Comparison of ENCODE assay signal across 19 cellular contexts in the genomic region with DNA sequence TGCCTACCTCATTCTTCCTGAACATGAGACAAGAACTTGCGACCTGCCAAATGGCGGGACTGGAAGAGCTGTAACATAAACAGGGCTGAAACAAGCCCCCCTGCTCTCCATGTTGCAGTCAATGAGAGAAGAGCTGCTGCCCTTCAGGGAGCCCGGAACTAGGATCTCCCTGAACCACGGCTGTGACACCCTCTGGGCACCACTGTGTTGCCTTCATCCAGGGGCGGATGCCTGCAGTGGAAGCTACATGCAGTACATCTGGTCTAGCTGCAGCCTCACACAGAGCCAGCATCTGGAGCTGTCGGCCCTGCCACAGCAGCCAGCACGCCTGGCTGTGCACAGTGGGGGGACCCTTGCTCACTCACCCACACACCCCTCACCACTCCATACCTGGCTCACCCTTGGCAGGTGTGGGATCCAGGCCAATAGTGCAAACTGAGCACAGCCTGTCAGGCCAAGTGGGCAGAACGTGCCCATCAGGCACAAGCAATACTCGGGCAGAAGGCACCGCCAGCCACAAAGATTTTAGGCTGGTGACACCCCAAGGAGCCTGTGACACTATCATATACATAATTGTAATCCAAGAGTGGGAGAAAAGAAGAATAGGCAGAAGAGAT.
A peak's percentile ranks its signal among the peaks of the same experiment; 100 is the strongest.
DNase-seq lines count a peak whose midpoint lies in the region; ATAC-seq lines count a peak whose summit lies in the region.
"Had no signal": no experiment of that assay in that cellular context is flagged by ENCODE, and none has a peak within 500 bp of the region (broad histone marks: within the 10 kb centered on the region; RNA-seq: fewer than 3 reads in every experiment).

No MANE protein-coding gene starts in this region.

- no peaks in the 10 kb centered on the region for H3K36me3 ChIP-seq in neuronal stem cell (replicated peaks in 1 of 2; ENCODE audit: control insufficient read depth in 2 of 2, insufficient read depth in 2 of 2, low read length in 2 of 2)

- no peaks in the 10 kb centered on the region for H3K79me1 ChIP-seq in neuronal stem cell (ENCODE audit: low read depth, low read length)

- H2AK5ac ChIP-seq in neuronal stem cell (ENCODE audit: low read depth, low read length), result no peak overlapping the region

- no peak overlapping the region for H3K27ac ChIP-seq in neuronal stem cell (replicated peaks; ENCODE audit: low read length)
- H3K27ac ChIP-seq: 22Rv1, A549, C4-2B had no signal

- no peak overlapping the region for H4K8ac ChIP-seq in neuronal stem cell (ENCODE audit: low read depth, low read length)

- no peak overlapping the region for H3K4me2 ChIP-seq in neuronal stem cell (ENCODE audit: insufficient read depth, low read length, poor library complexity, severe bottlenecking)
- H3K4me2 ChIP-seq: A549, GM23338 had no signal

- H3K9me3 Mint-ChIP-seq in stimulated activated memory B cell treated with anti-CD40 and anti-IgM and Interleukin-4, amounts not matched to agents 10 μg/mL and 1 μg/mL and 100 μg/mL, for 72 hours, result no peaks in the 10 kb centered on the region

- H3K9ac ChIP-seq in neuronal stem cell (ENCODE audit: low read depth, low read length, poor library complexity), result no peak overlapping the region

- peak overlapping the region; percentile 73 for H3K23ac ChIP-seq in neuronal stem cell (ENCODE audit: low read depth, low read length, poor library complexity)

- no peaks in the 10 kb centered on the region for H3K27me3 Mint-ChIP-seq in stimulated activated memory B cell treated with anti-CD40 and anti-IgM and Interleukin-4, amounts not matched to agents 10 μg/mL and 1 μg/mL and 100 μg/mL, for 72 hours
- H3K27me3 Mint-ChIP-seq: CD4-positive, alpha-beta T cell; IgD-negative memory B cell had no signal

- H2BK5ac ChIP-seq in neuronal stem cell (ENCODE audit: low read length), result no peak overlapping the region

- no peak overlapping the region for H3K4me3 Mint-ChIP-seq in stimulated activated memory B cell treated with anti-CD40 and anti-IgM and Interleukin-4, amounts not matched to agents 10 μg/mL and 1 μg/mL and 100 μg/mL, for 72 hours
- H3K4me3 Mint-ChIP-seq: CD4-positive, alpha-beta T cell; GM23338; IgD-negative memory B cell had no signal

- H3K14ac ChIP-seq in neuronal stem cell (ENCODE audit: low read length), result peak overlapping the region; percentile 97

- ATAC-seq in stimulated activated memory B cell treated with anti-CD40 and anti-IgM and Interleukin-4, amounts not matched to agents 10 μg/mL and 1 μg/mL and 100 μg/mL, for 72 hours, result peak; percentile 34
- no peak for ATAC-seq in HG02840 (IDR thresholded peaks at IDR 0.05; ENCODE audit: low FRiP score, unreplicated experiment)
- ATAC-seq: A549, GM23338 had no signal

- no peak overlapping the region for H2BK15ac ChIP-seq in neuronal stem cell (ENCODE audit: low read length)

- no CpG with 5 or more reads among the region's 10 CpGs for WGBS in neuronal stem cell (ENCODE audit: extremely low coverage in 2 of 2, insufficient read length in 2 of 2, insufficient replicate concordance in 1 of 2), 2 donors

- H3K27ac Mint-ChIP-seq in stimulated activated memory B cell treated with anti-CD40 and anti-IgM and Interleukin-4, amounts not matched to agents 10 μg/mL and 1 μg/mL and 100 μg/mL, for 72 hours, result no peak overlapping the region
- H3K27ac Mint-ChIP-seq: CD4-positive, alpha-beta T cell; GM23338; IgD-negative memory B cell had no signal

- H2BK12ac ChIP-seq in neuronal stem cell (ENCODE audit: low read length), result no peak overlapping the region

- no peak overlapping the region for H2BK120ac ChIP-seq in neuronal stem cell (ENCODE audit: low read depth, low read length)

- H2AFZ ChIP-seq in neuronal stem cell (ENCODE audit: low read length), result no peak overlapping the region
- H2AFZ ChIP-seq: GM23338 had no signal

- H3K4me1 ChIP-seq in neuronal stem cell (ENCODE audit: control insufficient read depth in 2 of 2, insufficient read depth in 1 of 2, low read depth in 1 of 2, low read length in 2 of 2), result peaks cover 0 to 2% of the 10 kb centered on the region in 2 donors
- H3K4me1 ChIP-seq: A549, Caco-2 had no signal

- H3K18ac ChIP-seq in neuronal stem cell (ENCODE audit: low read length), result no peak overlapping the region

- H3K27me3 ChIP-seq in neuronal stem cell (ENCODE audit: control insufficient read depth in 3 of 3, insufficient read depth in 3 of 3, low read depth in 1 of 3, low read length in 3 of 3), result no peaks in the 10 kb centered on the region

- H4K91ac ChIP-seq in neuronal stem cell (ENCODE audit: low read depth, low read length, poor library complexity), result no peak overlapping the region

- H3K4me1 Mint-ChIP-seq in stimulated activated memory B cell treated with anti-CD40 and anti-IgM and Interleukin-4, amounts not matched to agents 10 μg/mL and 1 μg/mL and 100 μg/mL, for 72 hours, result no peaks in the 10 kb centered on the region
- H3K4me1 Mint-ChIP-seq: GM23338, IgD-negative memory B cell had no signal

- peaks cover 0 to 7% of the 10 kb centered on the region in 2 donors for H3K9me3 ChIP-seq in neuronal stem cell (replicated peaks in 1 of 2; ENCODE audit: control insufficient read depth in 2 of 2, insufficient read depth in 1 of 2, low read depth in 1 of 2, low read length in 2 of 2)
- H3K9me3 ChIP-seq: A549, Caco-2 had no signal

- H3K4me3 ChIP-seq in neuronal stem cell (ENCODE audit: low read length in 2 of 2), result peak overlapping the region in 1 of 2 donors; percentile 7
- H3K4me3 ChIP-seq: A549, GM23338 had no signal

- DNase-seq in DMS53 (lab: John Stamatoyannopoulos, UW) (peak; percentile 2), DMS53 treated with DMSO at 0.1 percent for 48 hours (lab: John Stamatoyannopoulos, UW; ENCODE audit: unreplicated experiment) (no peak), neuronal stem cell (ENCODE audit: low spot score) (no peak), T1000 (lab: John Stamatoyannopoulos, UW) (no peak)
- DNase-seq in NK-92 treated with Interleukin-12 subunit alpha and Interleukin-12 subunit beta, amount 100 ng/mL, for 24 hours (lab: John Stamatoyannopoulos, UW), result no peak
- DNase-seq: AML-193; Caco-2; CD4-positive, alpha-beta T cell; DMS79 treated with DMSO at 0.1 percent for 48 hours; GF-D8; HCEC 1CT; KBM-7 had no signal

- no peaks in the 10 kb centered on the region for H3K36me3 Mint-ChIP-seq in stimulated activated memory B cell treated with anti-CD40 and anti-IgM and Interleukin-4, amounts not matched to agents 10 μg/mL and 1 μg/mL and 100 μg/mL, for 72 hours
- H3K36me3 Mint-ChIP-seq: IgD-negative memory B cell had no signal

- peak overlapping the region; percentile 66 for H3K4ac ChIP-seq in neuronal stem cell (ENCODE audit: low read length)
